Comparison of ENCODE assay signal across 8 cellular contexts in genomic region chr3:194682651-194683310, GRCh38. TPM values are rescaled to one million over a fixed set of nuclear protein-coding genes. Genes with fewer than 3 reads are reported as not detected.
A peak's percentile ranks its signal among the peaks of the same experiment; 100 is the strongest.
DNase-seq lines count a peak whose midpoint lies in the region; ATAC-seq and TF ChIP-seq lines count a peak whose summit lies in the region.

No MANE protein-coding gene starts in this region.

- H3K4me1 Mint-ChIP-seq in activated T-cell treated with anti-CD3 and anti-CD28 coated beads, Interleukin-2, amount 50 U/mL, for 72 hours (ENCODE audit: low read depth) = peaks cover 47% of the 10 kb centered on the region

- H3K4me3 Mint-ChIP-seq in activated T-cell treated with anti-CD3 and anti-CD28 coated beads, Interleukin-2, amount 50 U/mL, for 72 hours = peak overlapping the region; percentile 9 to 32

- no peaks in the 10 kb centered on the region for H3K79me1 ChIP-seq in neuronal stem cell (ENCODE audit: low read depth, low read length)

- no peak overlapping the region for H4K8ac ChIP-seq in neuronal stem cell (ENCODE audit: low read depth, low read length)

- H3K79me2 ChIP-seq in Loucy (ENCODE audit: insufficient read depth, low read length) = no peaks in the 10 kb centered on the region

- no peak overlapping the region for H3K18ac ChIP-seq in neuronal stem cell (ENCODE audit: low read length)

- H2AK5ac ChIP-seq in neuronal stem cell (ENCODE audit: low read depth, low read length) = peak overlapping the region; percentile 42

- peak; percentile 98 for DNase-seq in COLO829 (ENCODE audit: low spot score)
- DNase-seq in Peyer's patch = peak; percentile 63 to 88 (median 77)
- peak; percentile 69 to 74 for DNase-seq in activated T-cell treated with anti-CD3 and anti-CD28 coated beads, Interleukin-2, amount 50 U/mL, for 72 hours
- peak; percentile 87 for DNase-seq in fibroblast of mammary gland (ENCODE audit: low read depth)
- peak; percentile 53 for DNase-seq in neuronal stem cell (ENCODE audit: low spot score)
- peak; percentile 81 for DNase-seq in testis

- no peaks in the 10 kb centered on the region for H3K9me2 ChIP-seq in Loucy (replicated peaks; ENCODE audit: low read depth, low read length)

- H3F3A ChIP-seq in Loucy (ENCODE audit: low read depth) = no peaks in the 10 kb centered on the region

- H4K20me1 ChIP-seq in Loucy (ENCODE audit: insufficient read depth, low read length, poor library complexity, severe bottlenecking) = no peaks in the 10 kb centered on the region

- H3K9me3 ChIP-seq in Loucy (ENCODE audit: insufficient read depth, low read depth, low read length) (no peaks in the 10 kb centered on the region), Peyer's patch (no peaks in the 10 kb centered on the region), neuronal stem cell (replicated peaks in 1 of 2; ENCODE audit: control insufficient read depth in 2 of 2, insufficient read depth in 1 of 2, low read depth in 1 of 2, low read length in 2 of 2) (no peaks in the 10 kb centered on the region), testis (no peaks in the 10 kb centered on the region)

- peak overlapping the region; percentile 25 for H2BK5ac ChIP-seq in neuronal stem cell (ENCODE audit: low read length)

- no peak overlapping the region for H2BK12ac ChIP-seq in neuronal stem cell (ENCODE audit: low read length)

- no peak overlapping the region for H3K27ac Mint-ChIP-seq in activated T-cell treated with anti-CD3 and anti-CD28 coated beads, Interleukin-2, amount 50 U/mL, for 72 hours

- H2BK15ac ChIP-seq in neuronal stem cell (ENCODE audit: low read length) = peak overlapping the region; percentile 33

- H3K4me3 ChIP-seq in Loucy (ENCODE audit: low read length, poor library complexity, severe bottlenecking) (no peak overlapping the region), Peyer's patch (no peak overlapping the region), fibroblast of mammary gland (ENCODE audit: control insufficient read depth, low read depth, low read length) (no peak overlapping the region), neuronal stem cell (ENCODE audit: low read length in 2 of 2) (no peak overlapping the region), testis (no peak overlapping the region)

- H3K4ac ChIP-seq in neuronal stem cell (ENCODE audit: low read length) = no peak overlapping the region

- H3K4me1 ChIP-seq in Loucy (ENCODE audit: insufficient read depth, low read length, poor library complexity, severe bottlenecking) (peaks cover 16% of the 10 kb centered on the region), Peyer's patch (peaks cover 0 to 33% (median 6%) of the 10 kb centered on the region in 4 donors), neuronal stem cell (ENCODE audit: control insufficient read depth in 2 of 2, insufficient read depth in 1 of 2, low read depth in 1 of 2, low read length in 2 of 2) (peaks cover 0 to 9% of the 10 kb centered on the region in 2 donors), testis (peaks cover 20% of the 10 kb centered on the region)

- H4K91ac ChIP-seq in neuronal stem cell (ENCODE audit: low read depth, low read length, poor library complexity) = peak overlapping the region; percentile 49

- H3K36me3 Mint-ChIP-seq in activated T-cell treated with anti-CD3 and anti-CD28 coated beads, Interleukin-2, amount 50 U/mL, for 72 hours (ENCODE audit: insufficient read depth in 2 of 2) = peaks cover 0 to 2% of the 10 kb centered on the region in 2 donors

- TF ChIP-seq POLR2A in Peyer's patch (IDR thresholded peaks at IDR 0.05) (no peak), testis (IDR thresholded peaks at IDR 0.05) (no peak)

- intact Hi-C loops in testis (cut with DNase I; ENCODE audit: low total_unique reads) = no loop called here

- H2AFZ ChIP-seq in Loucy (ENCODE audit: low read length) (peak overlapping the region; percentile 83), neuronal stem cell (ENCODE audit: low read length) (peak overlapping the region; percentile 24)

- H3K36me3 ChIP-seq in Loucy (ENCODE audit: insufficient read depth, low read length) (no peaks in the 10 kb centered on the region), Peyer's patch (no peaks in the 10 kb centered on the region), neuronal stem cell (replicated peaks in 1 of 2; ENCODE audit: control insufficient read depth in 2 of 2, insufficient read depth in 2 of 2, low read length in 2 of 2) (no peaks in the 10 kb centered on the region), testis (ENCODE audit: low read depth, missing control alignments) (no peaks in the 10 kb centered on the region)

- H2BK120ac ChIP-seq in neuronal stem cell (ENCODE audit: low read depth, low read length) = no peak overlapping the region

- peak overlapping the region; percentile 42 for H3K9ac ChIP-seq in Loucy (ENCODE audit: low read depth, low read length, poor library complexity, severe bottlenecking)
- no peak overlapping the region for H3K9ac ChIP-seq in neuronal stem cell (ENCODE audit: low read depth, low read length, poor library complexity)

- no peaks in the 10 kb centered on the region for H3K27me3 ChIP-seq in Loucy (ENCODE audit: insufficient read depth, low read length, poor library complexity, severe bottlenecking)
- H3K27me3 ChIP-seq in Peyer's patch = no peaks in the 10 kb centered on the region
- peaks cover 16 to 32% (median 25%) of the 10 kb centered on the region in 3 experiments for H3K27me3 ChIP-seq in neuronal stem cell (ENCODE audit: control insufficient read depth in 3 of 3, insufficient read depth in 3 of 3, low read depth in 1 of 3, low read length in 3 of 3)
- no peaks in the 10 kb centered on the region for H3K27me3 ChIP-seq in testis

- ATAC-seq in GM21529 (IDR thresholded peaks at IDR 0.05; ENCODE audit: unreplicated experiment) = peak; percentile 63
- peak; percentile 57 to 59 for ATAC-seq in activated T-cell treated with anti-CD3 and anti-CD28 coated beads, Interleukin-2, amount 50 U/mL, for 72 hours (replicated peaks in 1 of 2)

- peak; percentile 98 for TF ChIP-seq CTCF in Loucy (conservative IDR thresholded peaks at IDR 0.05; ENCODE audit: low read length)
- peak; percentile 74 to 98 (median 94) for TF ChIP-seq CTCF in Peyer's patch (IDR thresholded peaks at IDR 0.05)
- TF ChIP-seq CTCF in fibroblast of mammary gland (conservative IDR thresholded peaks at IDR 0.05; ENCODE audit: control insufficient read depth, insufficient read depth, low read depth, low read length) = peak; percentile 89
- TF ChIP-seq CTCF in testis (IDR thresholded peaks at IDR 0.05) = peak; percentile 68 to 93 (median 82)

- peaks cover 41% of the 10 kb centered on the region for H3K27me3 Mint-ChIP-seq in activated T-cell treated with anti-CD3 and anti-CD28 coated beads, Interleukin-2, amount 50 U/mL, for 72 hours (ENCODE audit: low read depth)

- peak overlapping the region in 2 of 4 donors; percentile 27 to 31 for H3K27ac ChIP-seq in Peyer's patch
- no peak overlapping the region for H3K27ac ChIP-seq in neuronal stem cell (replicated peaks; ENCODE audit: low read length)
- no peak overlapping the region for H3K27ac ChIP-seq in testis

- no CpG with 5 or more reads among the region's 15 CpGs for WGBS in neuronal stem cell (ENCODE audit: extremely low coverage in 2 of 2, insufficient read length in 2 of 2, insufficient replicate concordance in 1 of 2), 2 donors
- WGBS in testis, 2 donors = 34 to 49% methylated on average over 6 to 15 of the region's 15 CpGs

- H3K4me2 ChIP-seq in Loucy (ENCODE audit: low read depth, low read length, poor library complexity, severe bottlenecking) (peak overlapping the region; percentile 61), neuronal stem cell (ENCODE audit: insufficient read depth, low read length, poor library complexity, severe bottlenecking) (no peak overlapping the region)

- H3K14ac ChIP-seq in neuronal stem cell (ENCODE audit: low read length) = no peak overlapping the region

- H3K9me3 Mint-ChIP-seq in activated T-cell treated with anti-CD3 and anti-CD28 coated beads, Interleukin-2, amount 50 U/mL, for 72 hours = no peaks in the 10 kb centered on the region

- H3K23ac ChIP-seq in neuronal stem cell (ENCODE audit: low read depth, low read length, poor library complexity) = no peak overlapping the region

RNA-seq across cellular contexts. Expression of gene FAM43A, which starts 2.9 kb away (rescaled TPM):
- total RNA-seq in Peyer's patch (10 to 100 TPM in 1 of 4 donors, 1 to 10 TPM in 3; 4.1 to 27.5 (median 8.9) TPM), testis (10 to 100 TPM; 13.1 to 22.1 TPM)
- 10 to 100 TPM in 1 of 2 donors, 1 to 10 TPM in 1; 5.4 to 13.4 TPM for total RNA-seq in activated T-cell treated with anti-CD3 and anti-CD28 coated beads, Interleukin-2, amount 50 U/mL, for 72 hours
- 0.52 TPM for polyA plus RNA-seq in neuronal stem cell (2013, experiment 1 of 2)
- 0.47 TPM for polyA plus RNA-seq in neuronal stem cell (2013, experiment 2 of 2)
- 7.5 TPM for polyA plus RNA-seq in testis (ENCODE audit: insufficient read depth, low read depth, low replicate concordance)

RNA-seq across cellular contexts. Expression of gene LSG1, which starts 10.8 kb away (rescaled TPM):
- total RNA-seq in Peyer's patch (100 to 1,000 TPM in 1 of 4 donors, 10 to 100 TPM in 3; 42.9 to 120 (median 81.9) TPM), testis (10 to 100 TPM; 50.5 to 56.1 TPM)
- 10 to 100 TPM; 38.3 to 43.4 TPM for total RNA-seq in activated T-cell treated with anti-CD3 and anti-CD28 coated beads, Interleukin-2, amount 50 U/mL, for 72 hours
- 17.3 TPM for polyA plus RNA-seq in neuronal stem cell (2013, experiment 1 of 2)
- polyA plus RNA-seq in neuronal stem cell (2013, experiment 2 of 2) = 18.9 TPM
- 47.4 TPM for polyA plus RNA-seq in testis (ENCODE audit: insufficient read depth, low read depth, low replicate concordance)

RNA-seq across cellular contexts. Expression of gene TMEM44, which starts 49.6 kb away (rescaled TPM):
- total RNA-seq in Peyer's patch (10 to 100 TPM in 3 of 4 donors, 1 to 10 TPM in 1; 7.7 to 51.2 (median 23.5) TPM), testis (10 to 100 TPM; 10.7 to 14.9 TPM)
- 10 to 100 TPM; 11.9 to 19.6 TPM for total RNA-seq in activated T-cell treated with anti-CD3 and anti-CD28 coated beads, Interleukin-2, amount 50 U/mL, for 72 hours
- polyA plus RNA-seq in neuronal stem cell (2013, experiment 1 of 2) = 13.7 TPM
- 13.8 TPM for polyA plus RNA-seq in neuronal stem cell (2013, experiment 2 of 2)
- polyA plus RNA-seq in testis (ENCODE audit: insufficient read depth, low read depth, low replicate concordance) = 6.8 TPM
